In the genomic region with DNA sequence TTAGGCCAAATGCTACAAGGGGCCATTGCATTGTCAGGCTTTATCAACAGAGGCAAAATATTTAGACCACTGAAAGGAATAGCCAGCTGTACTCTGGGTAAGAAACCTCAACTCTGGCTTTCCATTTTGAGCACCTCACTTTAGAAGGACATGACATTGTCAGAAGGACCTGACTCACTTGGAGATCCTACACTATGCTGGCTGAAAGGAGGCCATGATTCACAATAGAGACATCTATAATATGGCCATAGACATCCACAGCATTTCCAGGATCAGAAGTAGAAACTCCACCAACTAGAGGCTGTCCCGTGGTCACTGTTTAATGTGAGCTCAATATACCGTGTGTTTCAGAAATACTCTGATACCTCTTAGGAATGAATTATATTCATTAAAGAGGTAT, we compare ENCODE assay signal across 30 cellular contexts.
"Had no signal": no experiment of that assay in that cellular context is flagged by ENCODE, and none has a peak within 500 bp of the region (broad histone marks: within the 10 kb centered on the region; RNA-seq: fewer than 3 reads in every experiment).

No MANE protein-coding gene starts in this region.

- ATAC-seq: activated CD8-positive, alpha-beta memory T cell treated with anti-CD3 and anti-CD28 coated beads, Interleukin-2, amount 10 ng/mL, durations not matched to agents 7 days and 5 days; activated CD8-positive, alpha-beta T cell treated with anti-CD3 and anti-CD28 coated beads, Interleukin-2, amount 10 ng/mL, durations not matched to agents 7 days and 5 days; activated naive CD4-positive, alpha-beta T cell treated with anti-CD3 and anti-CD28 coated beads, Interleukin-2, amount 50 U/mL, for 72 hours; body of pancreas; left colon; mucosa of descending colon; sciatic nerve; stimulated activated memory B cell treated with anti-CD40 and anti-IgM and Interleukin-4, amounts not matched to agents 10 μg/mL and 1 μg/mL and 100 μg/mL, for 72 hours; stimulated activated naive CD8-positive, alpha-beta T cell treated with anti-CD3 and anti-CD28 coated beads, Interleukin-15, amount 100 ng/mL, for 72 hours; T-helper 17 cell; WTC11 had no signal

- H3K4me3 ChIP-seq: body of pancreas, coronary artery, dorsolateral prefrontal cortex, gastrocnemius medialis, mucosa of descending colon, smooth muscle cell, vagina had no signal

- H3K36me3 Mint-ChIP-seq: activated CD8-positive, alpha-beta memory T cell treated with anti-CD3 and anti-CD28 coated beads, Interleukin-2, amount 10 ng/mL, durations not matched to agents 7 days and 5 days; activated naive CD4-positive, alpha-beta T cell treated with anti-CD3 and anti-CD28 coated beads, Interleukin-2, amount 50 U/mL, for 72 hours; type B pancreatic cell; WTC11 had no signal

- H3K27me3 Mint-ChIP-seq: activated CD8-positive, alpha-beta memory T cell treated with anti-CD3 and anti-CD28 coated beads, Interleukin-2, amount 10 ng/mL, durations not matched to agents 7 days and 5 days; stimulated activated memory B cell treated with anti-CD40 and anti-IgM and Interleukin-4, amounts not matched to agents 10 μg/mL and 1 μg/mL and 100 μg/mL, for 72 hours; stimulated activated naive CD8-positive, alpha-beta T cell treated with anti-CD3 and anti-CD28 coated beads, Interleukin-15, amount 100 ng/mL, for 72 hours; T-helper 17 cell; type B pancreatic cell had no signal

- H3K9me3 Mint-ChIP-seq: activated naive CD4-positive, alpha-beta T cell treated with anti-CD3 and anti-CD28 coated beads, Interleukin-2, amount 50 U/mL, for 72 hours; activated T-helper 2 cell treated with anti-CD3 and anti-CD28 coated beads, Interferon-gamma antibody, Interleukin-2, Interleukin-4, amounts not matched to agents 10 μg/mL and 5 μg/mL and 100 μg/mL, durations not matched to agents 14 hours and 24 hours and 36 hours; nephron; stimulated activated memory B cell treated with anti-CD40 and anti-IgM and Interleukin-4, amounts not matched to agents 10 μg/mL and 1 μg/mL and 100 μg/mL, for 72 hours; stimulated activated naive CD8-positive, alpha-beta T cell treated with anti-CD3 and anti-CD28 coated beads, Interleukin-15, amount 100 ng/mL, for 72 hours; type B pancreatic cell; WTC11 had no signal

- H3K27me3 ChIP-seq: body of pancreas, dorsolateral prefrontal cortex, gastrocnemius medialis, vagina had no signal

- H3K4me3 Mint-ChIP-seq: activated CD8-positive, alpha-beta memory T cell treated with anti-CD3 and anti-CD28 coated beads, Interleukin-2, amount 10 ng/mL, durations not matched to agents 7 days and 5 days; activated CD8-positive, alpha-beta T cell treated with anti-CD3 and anti-CD28 coated beads, Interleukin-2, amount 10 ng/mL, durations not matched to agents 7 days and 5 days; nephron; stimulated activated memory B cell treated with anti-CD40 and anti-IgM and Interleukin-4, amounts not matched to agents 10 μg/mL and 1 μg/mL and 100 μg/mL, for 72 hours; stimulated activated naive CD8-positive, alpha-beta T cell treated with anti-CD3 and anti-CD28 coated beads, Interleukin-15, amount 100 ng/mL, for 72 hours; T-helper 17 cell; type B pancreatic cell; WTC11 had no signal

- DNase-seq: activated CD4-positive, alpha-beta T cell treated with anti-CD3 and anti-CD28 coated beads, Interleukin-2, amount 50 U/mL, for 1 hour; activated CD8-positive, alpha-beta memory T cell treated with anti-CD3 and anti-CD28 coated beads, Interleukin-2, amount 10 ng/mL, durations not matched to agents 7 days and 5 days; activated CD8-positive, alpha-beta T cell treated with anti-CD3 and anti-CD28 coated beads, Interleukin-2, amount 10 ng/mL, durations not matched to agents 7 days and 5 days; activated T-cell treated with anti-CD3 and anti-CD28 coated beads, Interleukin-2, amount 50 U/mL, for 48 hours; body of pancreas; dorsolateral prefrontal cortex; effector memory CD4-positive, alpha-beta T cell; erythroblast; gastrocnemius medialis; glutamatergic neuron; left colon; mucosa of descending colon; stimulated activated CD4-positive, alpha-beta T cell treated with anti-CD3 and anti-CD28 coated beads, Interleukin-1b, Interleukin-23, amount 100 ng/mL, for 48 hours; stimulated activated CD4-positive, alpha-beta T cell treated with anti-CD3 and anti-CD28 coated beads, Interleukin-4, amount 100 ng/mL, for 4 hours; stimulated activated CD8-positive, alpha-beta memory T cell treated with anti-CD3 and anti-CD28 coated beads, Interleukin-4, amount 100 ng/mL, for 48 hours; stimulated activated naive CD8-positive, alpha-beta T cell treated with anti-CD3 and anti-CD28 coated beads, Interleukin-15, amount 100 ng/mL, for 72 hours; substantia nigra; T-helper 17 cell; T1000 had no signal

- H3K27ac Mint-ChIP-seq: activated CD8-positive, alpha-beta memory T cell treated with anti-CD3 and anti-CD28 coated beads, Interleukin-2, amount 10 ng/mL, durations not matched to agents 7 days and 5 days; activated CD8-positive, alpha-beta T cell treated with anti-CD3 and anti-CD28 coated beads, Interleukin-2, amount 10 ng/mL, durations not matched to agents 7 days and 5 days; activated naive CD4-positive, alpha-beta T cell treated with anti-CD3 and anti-CD28 coated beads, Interleukin-2, amount 50 U/mL, for 72 hours; activated T-helper 2 cell treated with anti-CD3 and anti-CD28 coated beads, Interferon-gamma antibody, Interleukin-2, Interleukin-4, amounts not matched to agents 10 μg/mL and 5 μg/mL and 100 μg/mL, durations not matched to agents 14 hours and 24 hours and 36 hours; nephron; stimulated activated memory B cell treated with anti-CD40 and anti-IgM and Interleukin-4, amounts not matched to agents 10 μg/mL and 1 μg/mL and 100 μg/mL, for 72 hours; stimulated activated naive CD8-positive, alpha-beta T cell treated with anti-CD3 and anti-CD28 coated beads, Interleukin-15, amount 100 ng/mL, for 72 hours; T-helper 17 cell; type B pancreatic cell; WTC11 had no signal

- FAIRE-seq: keratinocyte had no signal

- H3K36me3 ChIP-seq: gastrocnemius medialis, vagina had no signal

- H3K27ac ChIP-seq: body of pancreas, coronary artery, dorsolateral prefrontal cortex, vagina had no signal

- H3K4me1 Mint-ChIP-seq: activated CD8-positive, alpha-beta memory T cell treated with anti-CD3 and anti-CD28 coated beads, Interleukin-2, amount 10 ng/mL, durations not matched to agents 7 days and 5 days; nephron; stimulated activated memory B cell treated with anti-CD40 and anti-IgM and Interleukin-4, amounts not matched to agents 10 μg/mL and 1 μg/mL and 100 μg/mL, for 72 hours; stimulated activated naive CD8-positive, alpha-beta T cell treated with anti-CD3 and anti-CD28 coated beads, Interleukin-15, amount 100 ng/mL, for 72 hours; WTC11 had no signal

- H3K4me2 ChIP-seq: smooth muscle cell had no signal

- H3K9me3 ChIP-seq: body of pancreas, gastrocnemius medialis, mucosa of descending colon, vagina had no signal

- H3K4me1 ChIP-seq: body of pancreas, gastrocnemius medialis, vagina had no signal
